In the genomic region with DNA sequence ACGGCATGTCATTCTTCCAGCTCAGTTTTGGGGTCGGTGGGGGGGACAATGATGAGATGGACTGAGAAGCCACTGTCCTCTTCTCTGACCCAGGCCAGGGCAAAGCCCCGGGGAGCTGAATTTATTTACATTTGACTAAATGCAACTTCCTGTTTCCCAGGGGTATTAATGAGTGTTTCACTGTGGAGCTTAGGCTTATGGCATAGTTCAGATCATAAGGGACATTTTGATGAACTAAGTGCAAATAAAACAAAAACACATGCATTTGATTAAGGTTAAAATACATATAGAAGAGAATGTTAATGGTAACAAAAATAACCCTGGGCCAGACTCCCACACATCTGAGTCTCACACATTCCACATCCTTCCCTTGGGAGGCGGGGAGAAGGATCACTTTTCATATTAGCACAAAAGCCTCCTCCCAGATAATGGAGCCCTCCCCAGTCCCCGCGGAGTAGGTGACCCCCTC, we compare ENCODE assay signal across 9 cellular contexts.
DNase-seq lines count a peak whose midpoint lies in the region; ATAC-seq and TF ChIP-seq lines count a peak whose summit lies in the region.
"Had no signal": no experiment of that assay in that cellular context is flagged by ENCODE, and none has a peak within 500 bp of the region (broad histone marks: within the 10 kb centered on the region; RNA-seq: fewer than 3 reads in every experiment).

No MANE protein-coding gene starts in this region.

- peaks cover 35% of the 10 kb centered on the region for H3K4me1 Mint-ChIP-seq in activated naive CD8-positive, alpha-beta T cell treated with anti-CD3 and anti-CD28 coated beads, Interleukin-2, amount 50 U/mL, for 24 hours

- no peaks in the 10 kb centered on the region for H3K4me1 ChIP-seq in right lobe of liver

- POLR2A ChIA-PET in RWPE1 (lab: Yijun Ruan, JAX; ENCODE audit: low non-redundant PET) = no interaction called here

- H3K36me3 Mint-ChIP-seq in activated naive CD8-positive, alpha-beta T cell treated with anti-CD3 and anti-CD28 coated beads, Interleukin-2, amount 50 U/mL, for 24 hours (ENCODE audit: low read depth) = no peaks in the 10 kb centered on the region

- CTCF ChIA-PET in RWPE1 (lab: Yijun Ruan, JAX) = interaction anchor here (0.6 kb wide), 1 partner anchor 240 kb away, joined by 3 read pairs; no protein-coding TSS in a partner anchor

- H3K4me3 ChIP-seq in right lobe of liver = no peak overlapping the region

- peak overlapping the region; percentile 91 for H3K27ac Mint-ChIP-seq in activated naive CD8-positive, alpha-beta T cell treated with anti-CD3 and anti-CD28 coated beads, Interleukin-2, amount 50 U/mL, for 24 hours

- H3K27me3 Mint-ChIP-seq in activated naive CD8-positive, alpha-beta T cell treated with anti-CD3 and anti-CD28 coated beads, Interleukin-2, amount 50 U/mL, for 24 hours = peaks cover 14% of the 10 kb centered on the region

- H3K4me3 Mint-ChIP-seq in activated naive CD8-positive, alpha-beta T cell treated with anti-CD3 and anti-CD28 coated beads, Interleukin-2, amount 50 U/mL, for 24 hours = peak overlapping the region; percentile 78

- no peak for TF ChIP-seq POLR2A in right lobe of liver (IDR thresholded peaks at IDR 0.05)

- H3K27ac ChIP-seq in right lobe of liver (peak overlapping the region in 1 of 3 donors; percentile 6), RWPE1 (no peak overlapping the region)

- ATAC-seq in activated naive CD8-positive, alpha-beta T cell treated with anti-CD3 and anti-CD28 coated beads, Interleukin-2, amount 50 U/mL, for 24 hours = no peak
- ATAC-seq in right lobe of liver (peak in 3 of 4 donors; percentile 20 to 50 (median 26)), HG03045 (IDR thresholded peaks at IDR 0.05; ENCODE audit: unreplicated experiment) (no peak)
- ATAC-seq: HCT116 had no signal

- intact Hi-C loops in right lobe of liver (cut with DNase I) = no loop called here

- H3K9me3 Mint-ChIP-seq in activated naive CD8-positive, alpha-beta T cell treated with anti-CD3 and anti-CD28 coated beads, Interleukin-2, amount 50 U/mL, for 24 hours = no peaks in the 10 kb centered on the region

- WGBS in right lobe of liver (ENCODE audit: insufficient coverage, low coverage, low lambda C conversion rate, missing lambda C conversion rate) = 3% methylated on average over 5 of the region's 6 CpGs

- DNase-seq in AG09319 (ENCODE audit: extremely low read depth, low read depth) = peak; percentile 61
- DNase-seq in HCEC 1CT = peak; percentile 67
- no peak for DNase-seq in activated naive CD8-positive, alpha-beta T cell treated with anti-CD3 and anti-CD28 coated beads, Interleukin-2, amount 50 U/mL, for 24 hours
- DNase-seq in right lobe of liver = no peak
- DNase-seq in DMS114 treated with DMSO at 0.1 percent for 48 hours (lab: John Stamatoyannopoulos, UW; ENCODE audit: unreplicated experiment) = no peak
- no peak for DNase-seq in NCI-H1105 (lab: John Stamatoyannopoulos, UW)
- DNase-seq in RWPE1 (ENCODE audit: low spot score) = no peak

- no peaks in the 10 kb centered on the region for H3K9me3 ChIP-seq in right lobe of liver

- no peak for TF ChIP-seq CTCF in AG09319 (IDR thresholded peaks at IDR 0.05; ENCODE audit: low read depth, low read length)
- TF ChIP-seq CTCF in right lobe of liver (IDR thresholded peaks at IDR 0.05) = no peak
- TF ChIP-seq CTCF in RWPE1 (conservative IDR thresholded peaks at IDR 0.05; ENCODE audit: low read depth) = no peak

- no peaks in the 10 kb centered on the region for H3K36me3 ChIP-seq in right lobe of liver

- no peaks in the 10 kb centered on the region for H3K27me3 ChIP-seq in right lobe of liver

Comparison
In these comparisons a context has a peak if more than half of its experiments do, and no peak if none do; other contexts are left out.
1. DNase-seq: peak in AG09319 (single experiment) and HCEC 1CT (single experiment); none in activated naive CD8-positive, alpha-beta T cell treated with anti-CD3 and anti-CD28 coated beads, Interleukin-2, amount 50 U/mL, for 24 hours (single experiment), right lobe of liver (0 of 3), DMS114 treated with DMSO at 0.1 percent for 48 hours (single experiment), NCI-H1105 (single experiment) and RWPE1 (single experiment).
2. ATAC-seq: peak in right lobe of liver (3 of 4); none in activated naive CD8-positive, alpha-beta T cell treated with anti-CD3 and anti-CD28 coated beads, Interleukin-2, amount 50 U/mL, for 24 hours (single experiment) and HG03045 (single experiment).